Comparison of ENCODE assay signal across 31 cellular contexts in the genomic region with DNA sequence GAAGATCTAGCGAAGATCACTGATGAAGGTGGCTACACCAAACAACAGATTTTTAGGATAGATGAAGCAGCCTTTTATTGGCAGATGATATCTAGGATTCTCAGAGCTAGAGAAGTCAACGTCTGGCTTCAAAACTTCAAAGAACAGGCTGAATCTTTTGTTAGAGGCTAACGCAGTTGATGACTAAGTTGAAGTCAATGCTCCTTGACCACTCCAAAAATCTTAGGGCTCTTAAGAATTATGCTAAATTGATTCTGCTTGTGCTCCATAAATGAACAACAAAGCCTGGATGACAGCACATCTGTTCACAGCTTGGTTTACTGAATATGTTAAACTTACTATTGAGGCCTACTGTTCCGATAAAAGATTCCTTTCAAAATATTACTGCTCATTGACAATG.
"Had no signal": no experiment of that assay in that cellular context is flagged by ENCODE, and none has a peak within 500 bp of the region (broad histone marks: within the 10 kb centered on the region; RNA-seq: fewer than 3 reads in every experiment).

No MANE protein-coding gene starts in this region.

- H3K4me2 ChIP-seq: KMS-11, PC-9 had no signal

- H3K4me3 ChIP-seq: PC-9, SJCRH30, SK-N-MC had no signal

- H2AFZ ChIP-seq: PC-9 had no signal

- H3K36me3 ChIP-seq: SJCRH30 had no signal

- H3K27ac ChIP-seq: KMS-11, PC-9, RWPE1, SJCRH30, SK-N-MC had no signal

- H3K9me3 ChIP-seq: SJCRH30 had no signal

- H3K9ac ChIP-seq: KMS-11 had no signal

- DNase-seq: Karpas-422, KBM-7, MM.1S, MV-4-11, NCI-H1092, NCI-H1105, NCI-H1417 treated with DMSO at 0.1 percent for 48 hours, NCI-H1436 treated with DMSO at 0.1 percent for 48 hours, NCI-H1694 treated with DMSO at 0.1 percent for 48 hours, NCI-H1930, NCI-H2029 treated with DMSO at 0.1 percent for 48 hours, NCI-H2081 treated with DMSO at 0.1 percent for 48 hours, NCI-H2107, NCI-H2171 treated with DMSO at 0.1 percent for 48 hours, NCI-H2227 treated with DMSO at 0.1 percent for 48 hours, NCI-H345, NCI-H446, NCI-H510A treated with DMSO at 0.1 percent for 48 hours, NCI-H524 treated with DMSO at 0.1 percent for 48 hours, NCI-H526 treated with DMSO at 0.1 percent for 48 hours, NCI-H774, PC-9, SHP77, SIG-M5, SJCRH30 had no signal

- ATAC-seq: Panc1, Right ventricle myocardium inferior, SK-N-SH treated with all-trans-retinoic acid at 6 μM for 48 hours had no signal

- H3K27me3 ChIP-seq: SJCRH30 had no signal
